In the genomic region with DNA sequence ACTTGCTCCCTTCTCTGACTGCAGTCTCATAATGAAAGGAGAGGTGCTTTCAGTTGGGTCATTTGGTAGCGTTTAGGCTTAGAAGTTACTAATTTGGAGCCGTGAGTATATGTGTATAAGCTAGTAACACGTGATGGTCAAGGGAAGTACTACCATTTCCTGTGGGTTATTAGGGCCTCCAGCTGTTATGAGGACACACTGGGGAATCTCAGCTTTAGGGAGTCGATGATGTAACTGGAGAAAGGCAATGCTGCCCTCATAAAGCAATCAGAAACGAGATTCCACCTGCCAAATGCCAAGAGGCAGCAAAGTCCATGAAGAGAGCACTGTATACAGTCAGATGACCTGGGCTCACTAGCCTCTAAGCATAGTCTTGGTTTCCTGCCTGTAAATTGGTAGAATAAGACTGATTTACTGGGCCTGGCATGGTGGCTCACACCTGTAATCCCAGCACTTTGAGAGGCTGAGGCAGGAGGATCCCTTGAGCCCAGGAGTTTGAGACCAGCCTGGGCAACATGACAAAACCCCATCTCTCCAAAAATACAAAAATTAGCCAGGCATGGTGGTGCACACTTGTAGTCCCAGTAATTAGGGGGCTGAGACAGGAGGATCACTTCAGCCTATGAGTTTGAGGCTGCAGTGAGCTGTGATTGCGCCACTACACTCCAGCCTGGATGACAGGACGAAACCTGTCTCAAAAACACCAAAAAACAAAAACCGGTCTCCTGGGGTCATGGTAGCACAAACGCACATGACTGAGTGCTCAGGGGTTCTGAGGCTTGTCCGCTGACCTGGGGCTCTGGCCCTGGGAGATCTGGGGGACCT, we compare ENCODE assay signal across 8 cellular contexts. TPM values are rescaled to one million over a fixed set of nuclear protein-coding genes. Genes with fewer than 3 reads are reported as not detected.
A peak's percentile ranks its signal among the peaks of the same experiment; 100 is the strongest.
DNase-seq lines count a peak whose midpoint lies in the region; ATAC-seq and TF ChIP-seq lines count a peak whose summit lies in the region.

No MANE protein-coding gene starts in this region.

- no peak overlapping the region for H3K4me3 Mint-ChIP-seq in stimulated activated effector memory CD8-positive, alpha-beta T cell treated with anti-CD3 and anti-CD28 coated beads, Interleukin-12 subunit alpha, Interleukin-12 subunit beta, amount 100 ng/mL, for 72 hours

- peaks cover 0 to 88% (median 55%) of the 10 kb centered on the region in 3 donors for H3K4me1 ChIP-seq in esophagus squamous epithelium

- peaks cover 7 to 38% (median 10%) of the 10 kb centered on the region in 3 donors for H3K36me3 ChIP-seq in esophagus squamous epithelium

- H3K27me3 ChIP-seq in esophagus squamous epithelium: no peaks in the 10 kb centered on the region

- H3K9me3 ChIP-seq in esophagus squamous epithelium: no peaks in the 10 kb centered on the region

- TF ChIP-seq POLR2A in esophagus squamous epithelium (IDR thresholded peaks at IDR 0.05): no peak

- 48 to 50% methylated on average over 8 to 9 of the region's 10 CpGs for WGBS in esophagus squamous epithelium, 2 donors

- intact Hi-C loops in esophagus squamous epithelium (cut with DNase I): no loop called here

- no peak overlapping the region for H3K4me3 ChIP-seq in esophagus squamous epithelium

- peaks cover 59% of the 10 kb centered on the region for H3K36me3 Mint-ChIP-seq in stimulated activated effector memory CD8-positive, alpha-beta T cell treated with anti-CD3 and anti-CD28 coated beads, Interleukin-12 subunit alpha, Interleukin-12 subunit beta, amount 100 ng/mL, for 72 hours

- peaks cover 28% of the 10 kb centered on the region for H3K4me1 Mint-ChIP-seq in stimulated activated effector memory CD8-positive, alpha-beta T cell treated with anti-CD3 and anti-CD28 coated beads, Interleukin-12 subunit alpha, Interleukin-12 subunit beta, amount 100 ng/mL, for 72 hours

- TF ChIP-seq CTCF in esophagus squamous epithelium (IDR thresholded peaks at IDR 0.05): no peak

- ATAC-seq in GM19025 (IDR thresholded peaks at IDR 0.05; ENCODE audit: low read depth, unreplicated experiment) (peak; percentile 78), HG03095 (IDR thresholded peaks at IDR 0.05; ENCODE audit: unreplicated experiment) (peak; percentile 84)
- ATAC-seq in stimulated activated effector memory CD8-positive, alpha-beta T cell treated with anti-CD3 and anti-CD28 coated beads, Interleukin-12 subunit alpha, Interleukin-12 subunit beta, amount 100 ng/mL, for 72 hours: peak; percentile 63

- H3K27ac Mint-ChIP-seq in stimulated activated effector memory CD8-positive, alpha-beta T cell treated with anti-CD3 and anti-CD28 coated beads, Interleukin-12 subunit alpha, Interleukin-12 subunit beta, amount 100 ng/mL, for 72 hours: peak overlapping the region; percentile 79

- H3K27ac ChIP-seq in esophagus squamous epithelium: peak overlapping the region; percentile 19 to 67 (median 38)

- H3K9me3 Mint-ChIP-seq in stimulated activated effector memory CD8-positive, alpha-beta T cell treated with anti-CD3 and anti-CD28 coated beads, Interleukin-12 subunit alpha, Interleukin-12 subunit beta, amount 100 ng/mL, for 72 hours: no peaks in the 10 kb centered on the region

- DNase-seq in COLO829 (ENCODE audit: low spot score) (peak; percentile 27), RPMI8226 (peak; percentile 20), esophagus squamous epithelium (lab: John Stamatoyannopoulos, UW) (no peak)
- DNase-seq in stimulated activated effector memory CD8-positive, alpha-beta T cell treated with anti-CD3 and anti-CD28 coated beads, Interleukin-12 subunit alpha, Interleukin-12 subunit beta, amount 100 ng/mL, for 72 hours (ENCODE audit: low spot score in 2 of 2): no peak
- DNase-seq in activated CD8-positive, alpha-beta memory T cell treated with anti-CD3 and anti-CD28 coated beads for 24 hours: no peak
- no peak for DNase-seq in stimulated activated CD4-positive, alpha-beta T cell treated with anti-CD3 and anti-CD28 coated beads, Interleukin-2, amount 100 ng/mL, for 48 hours

RNA-seq across cellular contexts. Expression of a gene that starts 53.0 kb away (rescaled TPM):
- 100 to 1,000 TPM in 3 of 4 donors, 10 to 100 TPM in 1; 77.9 to 145 (median 134) TPM for total RNA-seq in esophagus squamous epithelium

RNA-seq across cellular contexts. Expression of a gene that starts 53.3 kb away (rescaled TPM):
- 10 to 100 TPM; 40.3 to 54.0 (median 47.5) TPM for total RNA-seq in esophagus squamous epithelium

Comparison
In these comparisons a context has a peak if more than half of its experiments do, and no peak if none do; other contexts are left out.
1. DNase-seq: peak in COLO829 (single experiment) and RPMI8226 (single experiment); none in esophagus squamous epithelium (single experiment), stimulated activated effector memory CD8-positive, alpha-beta T cell treated with anti-CD3 and anti-CD28 coated beads, Interleukin-12 subunit alpha, Interleukin-12 subunit beta, amount 100 ng/mL, for 72 hours (0 of 2), activated CD8-positive, alpha-beta memory T cell treated with anti-CD3 and anti-CD28 coated beads for 24 hours (single experiment) and stimulated activated CD4-positive, alpha-beta T cell treated with anti-CD3 and anti-CD28 coated beads, Interleukin-2, amount 100 ng/mL, for 48 hours (0 of 2).
2. Peak in every context shown above with its lines, with median percentiles within 50 percentile points of each other: ATAC-seq.